Comparison of ENCODE assay signal across 8 cellular contexts in genomic region chr2:100242891-100243670, GRCh38.
DNase-seq lines count a peak whose midpoint lies in the region; ATAC-seq, FAIRE-seq and TF ChIP-seq lines count a peak whose summit lies in the region.

No MANE protein-coding gene starts in this region.

- peak; percentile 65 for FAIRE-seq in H1 (lab: Jason Lieb, UNC)

- no peak for TF ChIP-seq EP300 in H1 (IDR thresholded peaks at IDR 0.05; ENCODE audit: borderline replicate concordance in 1 of 2, low read depth in 2 of 2, low read length in 2 of 2)

- no peak overlapping the region for H2BK120ac ChIP-seq in H1 (replicated peaks; ENCODE audit: low read depth, low read length)
- H2BK120ac ChIP-seq in mesenchymal stem cell (ENCODE audit: low read depth, low read length) = no peak overlapping the region

- peaks cover 0 to 3% of the 10 kb centered on the region in 2 experiments for H4K20me1 ChIP-seq in H1 (replicated peaks in 1 of 2; ENCODE audit: control insufficient read depth in 1 of 2, insufficient read depth in 2 of 2, low read length in 2 of 2)

- no peaks in the 10 kb centered on the region for H3K4me1 Mint-ChIP-seq in CD4-positive, alpha-beta T cell (ENCODE audit: low read depth)

- DNase-seq in CD4-positive, alpha-beta T cell = peak; percentile 19 to 51 (median 30)
- peak; percentile 82 for DNase-seq in NCI-H146 (lab: John Stamatoyannopoulos, UW)
- peak; percentile 11 to 43 for DNase-seq in activated CD4-positive, alpha-beta T cell treated with anti-CD3 and anti-CD28 coated beads for 4 hours
- peak in 1 of 2 experiments; percentile 86 for DNase-seq in H1 (ENCODE audit: low read depth in 1 of 2, low spot score in 2 of 2)
- DNase-seq in mesenchymal stem cell = peak; percentile 75
- peak; percentile 24 for DNase-seq in stromal cell of bone marrow (ENCODE audit: low read depth)

- no peaks in the 10 kb centered on the region for H3K27me3 ChIP-seq in CD4-positive, alpha-beta T cell (ENCODE audit: control insufficient read depth, insufficient read depth, low read length)
- peaks cover 0 to 2% (median under 1%) of the 10 kb centered on the region in 4 experiments; a peak in 2 of 7 replicates for H3K27me3 ChIP-seq in H1 (replicated peaks in 1 of 4; ENCODE audit: control insufficient read depth in 3 of 4, extremely low read depth in 1 of 4, insufficient read depth in 3 of 4, low read length in 3 of 4)
- H3K27me3 ChIP-seq in mesenchymal stem cell (ENCODE audit: control insufficient read depth in 1 of 2, insufficient read depth in 1 of 2, low read length in 2 of 2) = peaks cover 0 to 65% of the 10 kb centered on the region in 2 experiments

- no peaks in the 10 kb centered on the region for H3K79me2 ChIP-seq in H1 (ENCODE audit: control insufficient read depth in 1 of 2, insufficient read depth in 2 of 2, low read length in 2 of 2)

- TF ChIP-seq CTCF in CD4-positive, alpha-beta T cell (IDR thresholded peaks at IDR 0.05) = peak; percentile 62
- peak; percentile 92 to 95 (median 93) for TF ChIP-seq CTCF in H1 (IDR thresholded peaks at IDR 0.05; ENCODE audit: control extremely low read depth in 1 of 3, insufficient read depth in 1 of 3, low read depth in 1 of 3, low read length in 3 of 3)

- H3K23ac ChIP-seq in H1 (ENCODE audit: insufficient read length) (no peak overlapping the region), mesenchymal stem cell (ENCODE audit: low read length in 2 of 2) (no peak overlapping the region)

- H2BK5ac ChIP-seq in H1 (ENCODE audit: low read depth, low read length) (no peak overlapping the region), mesenchymal stem cell (ENCODE audit: low read depth, low read length, poor library complexity, severe bottlenecking) (no peak overlapping the region)

- H3K4me1 ChIP-seq in H1 (replicated peaks in 1 of 4; ENCODE audit: control insufficient read depth in 3 of 4, insufficient read depth in 4 of 4, low read length in 3 of 4) (peaks cover 0 to 6% (median 2%) of the 10 kb centered on the region in 4 experiments; a peak in 4 of 7 replicates), mesenchymal stem cell (ENCODE audit: control insufficient read depth, insufficient read depth, low read depth, low read length) (peaks cover 13% of the 10 kb centered on the region)

- ATAC-seq in CD4-positive, alpha-beta T cell (ENCODE audit: poor library complexity) = no peak
- peak; percentile 35 for ATAC-seq in GM19328 (IDR thresholded peaks at IDR 0.05; ENCODE audit: unreplicated experiment)
- ATAC-seq in HG03139 (IDR thresholded peaks at IDR 0.05; ENCODE audit: unreplicated experiment) = no peak

- H2AK5ac ChIP-seq in H1 (ENCODE audit: low read depth, low read length) = no peak overlapping the region
- H2AK5ac ChIP-seq in mesenchymal stem cell (ENCODE audit: low read length, severe bottlenecking) = peak overlapping the region; percentile 46

- no peak overlapping the region for H3K27ac ChIP-seq in CD4-positive, alpha-beta T cell (ENCODE audit: low read depth, low read length)
- H3K27ac ChIP-seq in H1 (ENCODE audit: low read depth, low read length) = no peak overlapping the region
- H3K27ac ChIP-seq in mesenchymal stem cell (ENCODE audit: low read length, poor library complexity, severe bottlenecking) = no peak overlapping the region

- no peaks in the 10 kb centered on the region for H3K36me3 ChIP-seq in H1 (ENCODE audit: control insufficient read depth in 2 of 4, insufficient read depth in 4 of 4, low read length in 3 of 4)
- no peaks in the 10 kb centered on the region for H3K36me3 ChIP-seq in mesenchymal stem cell (ENCODE audit: control insufficient read depth in 1 of 2, insufficient read depth in 2 of 2, low read depth in 1 of 2, low read length in 2 of 2)

- no peak overlapping the region for H4K5ac ChIP-seq in H1 (ENCODE audit: insufficient read length, low read depth, low read length)

- no peak overlapping the region for H3K14ac ChIP-seq in H1 (ENCODE audit: insufficient read length)
- H3K14ac ChIP-seq in mesenchymal stem cell (ENCODE audit: low read length in 2 of 2) = no peak overlapping the region

- no peak overlapping the region for H3K4me3 Mint-ChIP-seq in CD4-positive, alpha-beta T cell

- H3K18ac ChIP-seq in H1 (ENCODE audit: extremely low read depth, low read length) (no peak overlapping the region), mesenchymal stem cell (ENCODE audit: low read depth in 1 of 2, low read length in 2 of 2) (no peak overlapping the region)

- peaks cover 3% of the 10 kb centered on the region; the same call in 1 of the 2 replicates for H3K23me2 ChIP-seq in H1 (ENCODE audit: low read depth, low read length)

- H3K9ac ChIP-seq in H1 (replicated peaks in 1 of 4; ENCODE audit: extremely low read depth in 1 of 4, low read depth in 3 of 4, low read length in 3 of 4) = no peak overlapping the region
- no peak overlapping the region for H3K9ac ChIP-seq in mesenchymal stem cell (ENCODE audit: low read length)

- H3K27ac Mint-ChIP-seq in CD4-positive, alpha-beta T cell = no peak overlapping the region

- no peaks in the 10 kb centered on the region for H3K36me3 Mint-ChIP-seq in CD4-positive, alpha-beta T cell (ENCODE audit: low read depth)

- H3K4me2 ChIP-seq in H1 (ENCODE audit: insufficient read depth in 1 of 2, low read depth in 2 of 2, low read length in 2 of 2) (no peak overlapping the region), mesenchymal stem cell (ENCODE audit: low read length, poor library complexity, severe bottlenecking) (no peak overlapping the region)

- H3K9me3 ChIP-seq in CD4-positive, alpha-beta T cell (ENCODE audit: control insufficient read depth, low read length) = no peaks in the 10 kb centered on the region
- H3K9me3 ChIP-seq in H1 (ENCODE audit: insufficient read depth in 2 of 2, low read depth in 1 of 2, low read length in 1 of 2) (no peaks in the 10 kb centered on the region), mesenchymal stem cell (ENCODE audit: control insufficient read depth, low read length) (no peaks in the 10 kb centered on the region)

- CTCF ChIA-PET in CD4-positive, alpha-beta T cell (lab: Charles Lee) = interaction anchor here (0.7 kb wide), 1 partner anchor 684 kb away, joined by 3 read pairs; no protein-coding TSS in a partner anchor
- CTCF ChIA-PET in H1 (lab: Charles Lee; ENCODE audit: partially characterized antibody) = interaction anchor here (0.9 to 11.8 kb wide), 10 partner anchors 16 to 685 kb away, joined by 3 to 178 read pairs (median 4); no protein-coding TSS in a partner anchor

- no peak overlapping the region for H3K4me3 ChIP-seq in H1 (ENCODE audit: extremely low read depth in 1 of 4, insufficient read depth in 2 of 4, low read depth in 3 of 4, low read length in 4 of 4)
- no peak overlapping the region for H3K4me3 ChIP-seq in mesenchymal stem cell (ENCODE audit: insufficient read depth in 1 of 2, low read depth in 1 of 2, low read length in 2 of 2)

- no peak overlapping the region for H2AFZ ChIP-seq in H1 (ENCODE audit: low read length)
- no peak overlapping the region for H2AFZ ChIP-seq in mesenchymal stem cell (ENCODE audit: low read depth, low read length)

- 39% methylated on average over 6 of the region's 6 CpGs; no CpG with 5 or more reads in 1 of the 2 experiments for WGBS in H1 (ENCODE audit: extremely low coverage in 1 of 2, insufficient coverage in 1 of 2, insufficient read length in 1 of 2, insufficient replicate concordance in 2 of 2, low coverage in 1 of 2, low lambda C conversion rate in 2 of 2, missing lambda C conversion rate in 1 of 2), 2 experiments
- WGBS in mesenchymal stem cell = 44% methylated on average over 6 of the region's 6 CpGs

- no peak overlapping the region for H2BK15ac ChIP-seq in H1 (ENCODE audit: low read length)
- H2BK15ac ChIP-seq in mesenchymal stem cell (ENCODE audit: low read depth, poor library complexity, severe bottlenecking) = peak overlapping the region; percentile 31

- no peak overlapping the region for H2BK12ac ChIP-seq in H1 (ENCODE audit: low read depth, low read length)
- peak overlapping the region in 1 of 2 experiments; percentile 59 for H2BK12ac ChIP-seq in mesenchymal stem cell (ENCODE audit: low read length in 2 of 2)

- H3K79me1 ChIP-seq in H1 (ENCODE audit: low read depth, low read length) (no peaks in the 10 kb centered on the region), mesenchymal stem cell (replicated peaks; ENCODE audit: low read length, poor library complexity, severe bottlenecking) (no peaks in the 10 kb centered on the region)

- H4K8ac ChIP-seq in H1 (ENCODE audit: extremely low read depth, insufficient read depth, low read length) (no peak overlapping the region), mesenchymal stem cell (ENCODE audit: low read length) (no peak overlapping the region)

- H2BK20ac ChIP-seq in H1 (ENCODE audit: low read length) = no peak overlapping the region

- no peak overlapping the region for H4K91ac ChIP-seq in H1 (replicated peaks; ENCODE audit: insufficient read length, low read length)
- no peak overlapping the region for H4K91ac ChIP-seq in mesenchymal stem cell (ENCODE audit: low read length)

- no peaks in the 10 kb centered on the region for H3K9me3 Mint-ChIP-seq in CD4-positive, alpha-beta T cell

- TF ChIP-seq POLR2A in H1 (IDR thresholded peaks at IDR 0.05; ENCODE audit: control extremely low read depth in 1 of 2, low read depth in 2 of 2, low read length in 2 of 2) = no peak

- no peak overlapping the region for H3K4ac ChIP-seq in H1 (replicated peaks; ENCODE audit: insufficient read length, low read depth, low read length)
- no peak overlapping the region for H3K4ac ChIP-seq in mesenchymal stem cell (ENCODE audit: low read depth in 1 of 2, low read length in 2 of 2)

- H3K27me3 Mint-ChIP-seq in CD4-positive, alpha-beta T cell = peaks cover 2% of the 10 kb centered on the region

- intact Hi-C loops in CD4-positive, alpha-beta T cell (cut with DNase I, micrococcal nuclease) = loop anchor here in 1 of 2 experiments (1.0 to 5.0 kb wide), 2 partner anchors 426 to 684 kb away; no protein-coding TSS in a partner anchor

- POLR2A ChIA-PET in CD4-positive, alpha-beta T cell (lab: Charles Lee) = no interaction called here
- POLR2A ChIA-PET in H1 (lab: Charles Lee; ENCODE audit: partially characterized antibody) = no interaction called here

- no peak overlapping the region for H3K56ac ChIP-seq in H1 (replicated peaks; ENCODE audit: insufficient read length, low read depth, low read length)

- peak; percentile 97 for TF ChIP-seq RAD21 in H1 (IDR thresholded peaks at IDR 0.05 in 1 of 2, conservative IDR thresholded peaks at IDR 0.05 in 1 of 2; ENCODE audit: low read depth in 2 of 2, low read length in 2 of 2)

TF ChIP-seq in H1, 55 proteins besides CTCF, POLR2A, EP300 and RAD21:
- TF ChIP-seq TCF12 (IDR thresholded peaks at IDR 0.05; ENCODE audit: low read depth, low read length) (0 out of 2 replicates have a peak, but pooled peaks have one; percentile 27), TEAD4 (IDR thresholded peaks at IDR 0.05; ENCODE audit: low read depth, low read length) (0 out of 2 replicates have a peak, but pooled peaks have one; percentile 21), SIX5 (IDR thresholded peaks at IDR 0.05; ENCODE audit: low read depth, low read length) (no peak), RNF2 (IDR thresholded peaks at IDR 0.05; ENCODE audit: borderline replicate concordance, low read depth, low read length, missing control alignments, poor library complexity, severe bottlenecking) (no peak), KDM5A (IDR thresholded peaks at IDR 0.05; ENCODE audit: low read length) (no peak)
TF ChIP-seq in H1: peak in this region for 2.
